In genomic region chr2:165470351-165470750, GRCh38 we compare ENCODE assay signal across 8 cellular contexts.
A peak's percentile ranks its signal among the peaks of the same experiment; 100 is the strongest.
DNase-seq lines count a peak whose midpoint lies in the region; TF ChIP-seq lines count a peak whose summit lies in the region.
"Had no signal": no experiment of that assay in that cellular context is flagged by ENCODE, and none has a peak within 500 bp of the region (broad histone marks: within the 10 kb centered on the region; RNA-seq: fewer than 3 reads in every experiment).

No MANE protein-coding gene starts in this region.

- no peak for TF ChIP-seq CTCF in HFF-Myc (IDR thresholded peaks at IDR 0.05; ENCODE audit: low read depth, low read length, missing control alignments)

- DNase-seq in HFF-Myc (ENCODE audit: extremely low read depth, low read depth) (no peak), caudate nucleus (lab: John Stamatoyannopoulos, UW) (no peak), left kidney (ENCODE audit: low read depth, low spot score) (peak; percentile 7), AML-193 (lab: John Stamatoyannopoulos, UW) (no peak), NCI-H526 treated with DMSO at 0.1 percent for 48 hours (lab: John Stamatoyannopoulos, UW) (no peak)
- no peak for DNase-seq in effector memory CD4-positive, alpha-beta T cell
- DNase-seq: T-helper 9 cell had no signal

- no peaks in the 10 kb centered on the region for H3K27me3 ChIP-seq in stomach smooth muscle (ENCODE audit: control insufficient read depth in 1 of 2, insufficient read depth in 2 of 2, low read length in 2 of 2)
- H3K27me3 ChIP-seq in effector memory CD4-positive, alpha-beta T cell (replicated peaks; ENCODE audit: control insufficient read depth, insufficient read depth, low read length, poor library complexity, severe bottlenecking) = no peaks in the 10 kb centered on the region

- peak overlapping the region; percentile 26 for H3K27ac ChIP-seq in caudate nucleus (ENCODE audit: low read depth, low read length)
- no peak overlapping the region for H3K27ac ChIP-seq in stomach smooth muscle (ENCODE audit: low read length)
- H3K27ac ChIP-seq in effector memory CD4-positive, alpha-beta T cell (ENCODE audit: insufficient read depth, low read length, poor library complexity, severe bottlenecking) = no peak overlapping the region

- H3K9me3 ChIP-seq in stomach smooth muscle (ENCODE audit: control insufficient read depth in 2 of 2, low read length in 2 of 2) = no peaks in the 10 kb centered on the region
- no peaks in the 10 kb centered on the region for H3K9me3 ChIP-seq in effector memory CD4-positive, alpha-beta T cell (ENCODE audit: control insufficient read depth, low read length)

- no peak overlapping the region for H3K9ac ChIP-seq in stomach smooth muscle (ENCODE audit: low read length in 2 of 2)

- no peaks in the 10 kb centered on the region for H3K4me1 ChIP-seq in stomach smooth muscle (ENCODE audit: control insufficient read depth, insufficient read depth, low read length)
- no peaks in the 10 kb centered on the region for H3K4me1 ChIP-seq in effector memory CD4-positive, alpha-beta T cell (ENCODE audit: control insufficient read depth, insufficient read depth, low read length, poor library complexity, severe bottlenecking)

- H3K36me3 ChIP-seq in stomach smooth muscle (ENCODE audit: control insufficient read depth in 2 of 2, insufficient read depth in 2 of 2, low read length in 2 of 2) = no peaks in the 10 kb centered on the region
- no peaks in the 10 kb centered on the region for H3K36me3 ChIP-seq in effector memory CD4-positive, alpha-beta T cell (ENCODE audit: control insufficient read depth, insufficient read depth, low read length)

- H3K4me3 ChIP-seq in HFF-Myc (replicated peaks; ENCODE audit: low read depth, low read length) (peak overlapping the region; percentile 48; the same call in 1 of the 2 replicates), stomach smooth muscle (ENCODE audit: low read length in 2 of 2) (peak overlapping the region; percentile 70)
- H3K4me3 ChIP-seq in effector memory CD4-positive, alpha-beta T cell (ENCODE audit: insufficient read depth, low read depth, low read length, poor library complexity, severe bottlenecking) = no peak overlapping the region
